In genomic region chr5:172858511-172858989, GRCh38 we compare ENCODE assay signal across 11 cellular contexts. TPM values are rescaled to one million over a fixed set of nuclear protein-coding genes. Genes with fewer than 3 reads are reported as not detected.
A peak's percentile ranks its signal among the peaks of the same experiment; 100 is the strongest.
DNase-seq lines count a peak whose midpoint lies in the region; ATAC-seq and TF ChIP-seq lines count a peak whose summit lies in the region.
"Had no signal": no experiment of that assay in that cellular context is flagged by ENCODE, and none has a peak within 500 bp of the region (broad histone marks: within the 10 kb centered on the region; RNA-seq: fewer than 3 reads in every experiment).

No MANE protein-coding gene starts in this region.

- peaks cover 96% of the 10 kb centered on the region for H3K4me1 ChIP-seq in BLaER1
- peaks cover 82% of the 10 kb centered on the region for H3K4me1 ChIP-seq in psoas muscle

- no peak for TF ChIP-seq CTCF in RWPE1 (conservative IDR thresholded peaks at IDR 0.05; ENCODE audit: low read depth)
- no peak for TF ChIP-seq CTCF in foreskin fibroblast (IDR thresholded peaks at IDR 0.05; ENCODE audit: low read depth, low read length)
- TF ChIP-seq CTCF in psoas muscle (IDR thresholded peaks at IDR 0.05), result no peak

- H3K9me3 ChIP-seq in BLaER1, result no peaks in the 10 kb centered on the region
- no peaks in the 10 kb centered on the region for H3K9me3 ChIP-seq in psoas muscle

- peak overlapping the region; percentile 61 for H3K4me2 ChIP-seq in BLaER1

- WGBS in psoas muscle, 3 donors, result 59 to 67% (median 62%) methylated on average over 12 of the region's 12 CpGs

- DNase-seq in RWPE1 (ENCODE audit: low spot score) (no peak), foreskin fibroblast (peak; percentile 69 to 75), psoas muscle (peak in 1 of 2 donors; percentile 39), NCI-H2029 (lab: John Stamatoyannopoulos, UW) (no peak)
- DNase-seq in stimulated activated CD4-positive, alpha-beta T cell treated with anti-CD3 and anti-CD28 coated beads, Interleukin-2, amount 100 ng/mL, for 24 hours, result no peak
- DNase-seq: activated B cell treated with CpG ODN at 0.5 μM for 24 hours; CD4-positive, alpha-beta memory T cell; NCI-H1048 had no signal

- ATAC-seq in psoas muscle (no peak), GM21529 (IDR thresholded peaks at IDR 0.05; ENCODE audit: unreplicated experiment) (no peak), GM21723 (IDR thresholded peaks at IDR 0.05; ENCODE audit: unreplicated experiment) (no peak)

- H3K27ac ChIP-seq in BLaER1 (peak overlapping the region; percentile 70), RWPE1 (peak overlapping the region; percentile 98), psoas muscle (peak overlapping the region; percentile 92)

- H3K27me3 ChIP-seq in BLaER1 (no peaks in the 10 kb centered on the region), psoas muscle (ENCODE audit: insufficient read depth in 3 of 3, low read length in 2 of 3) (no peaks in the 10 kb centered on the region)

- H3K9ac ChIP-seq in BLaER1, result peak overlapping the region; percentile 61

- no peak overlapping the region for H3K4me3 ChIP-seq in BLaER1
- H3K4me3 ChIP-seq in foreskin fibroblast (ENCODE audit: low read depth in 1 of 2, low read length in 2 of 2), result no peak overlapping the region
- H3K4me3 ChIP-seq in psoas muscle, result no peak overlapping the region

- intact Hi-C loops in psoas muscle (cut with DNase I), result no loop called here

- POLR2A ChIA-PET in RWPE1 (lab: Yijun Ruan, JAX; ENCODE audit: low non-redundant PET), result interaction anchor here (0.6 kb wide), 1 partner anchor 39 kb away, joined by 3 read pairs; no protein-coding TSS in a partner anchor

- peaks cover 100% of the 10 kb centered on the region for H4K20me1 ChIP-seq in BLaER1

- CTCF ChIA-PET in RWPE1 (lab: Yijun Ruan, JAX), result interaction anchor here (0.6 to 1.4 kb wide), 2 partner anchors 146 to 735 kb away, joined by 6 to 7 read pairs; no protein-coding TSS in a partner anchor

- H3K36me3 ChIP-seq in BLaER1, result peaks cover 98% of the 10 kb centered on the region
- no peaks in the 10 kb centered on the region for H3K36me3 ChIP-seq in psoas muscle (ENCODE audit: insufficient read depth in 1 of 2, low read depth in 1 of 2)

RNA-seq across cellular contexts. Expression of gene ERGIC1, which starts 24.5 kb away (rescaled TPM):
- 10 to 100 TPM; 49.9 to 86.5 (median 53.7) TPM for total RNA-seq in psoas muscle
- 100 to 1,000 TPM in 1 of 3 donors, 10 to 100 TPM in 2; 50.5 to 116 (median 60.1) TPM for polyA plus RNA-seq in psoas muscle

Comparison
In these comparisons a context has a peak if more than half of its experiments do, and no peak if none do; other contexts are left out.
1. DNase-seq: peak in foreskin fibroblast (2 of 2); none in RWPE1 (single experiment), stimulated activated CD4-positive, alpha-beta T cell treated with anti-CD3 and anti-CD28 coated beads, Interleukin-2, amount 100 ng/mL, for 24 hours (0 of 2) and NCI-H2029 (single experiment).
2. Peak in every context shown above with its lines, with median percentiles within 50 percentile points of each other: H3K27ac ChIP-seq.